ENCODE assay signal across 11 cellular contexts in genomic region chr17:7587831-7588230, GRCh38. TPM values are rescaled to one million over a fixed set of nuclear protein-coding genes. Genes with fewer than 3 reads are reported as not detected.
DNase-seq lines count a peak whose midpoint lies in the region; ATAC-seq and TF ChIP-seq lines count a peak whose summit lies in the region.
"Had no signal": no experiment of that assay in that cellular context is flagged by ENCODE, and none has a peak within 500 bp of the region (broad histone marks: within the 10 kb centered on the region; RNA-seq: fewer than 3 reads in every experiment).

No MANE protein-coding gene starts in this region.

- peak overlapping the region; percentile 66 to 83 (median 76) for H3K27ac ChIP-seq in transverse colon
- H3K27ac ChIP-seq: pancreas had no signal

- intact Hi-C loops in activated CD8-positive, alpha-beta T cell treated with anti-CD3 and anti-CD28 coated beads for 36 hours (cut with micrococcal nuclease), result no loop called here
- intact Hi-C loops in transverse colon (cut with DNase I; ENCODE audit: low total_unique reads), result loop anchor here (10.0 kb wide), 1 partner anchor 543 kb away; the partner anchor contains the start of gene SLC16A11

- no peak for ATAC-seq in activated T-cell treated with anti-CD3 and anti-CD28 coated beads, Interleukin-2, amount 50 U/mL, for 4 hours
- ATAC-seq in activated CD8-positive, alpha-beta T cell treated with anti-CD3 and anti-CD28 coated beads for 36 hours, result no peak
- ATAC-seq in HG02970 (IDR thresholded peaks at IDR 0.05; ENCODE audit: low FRiP score, unreplicated experiment), result no peak
- ATAC-seq: GM12878, pancreas had no signal

- H3K4me1 ChIP-seq in transverse colon, result peaks cover 11 to 47% (median 33%) of the 10 kb centered on the region in 4 donors

- H3K27me3 Mint-ChIP-seq in activated T-cell treated with anti-CD3 and anti-CD28 coated beads, Interleukin-2, amount 50 U/mL, for 24 hours, result no peaks in the 10 kb centered on the region
- H3K27me3 Mint-ChIP-seq in activated T-cell treated with anti-CD3 and anti-CD28 coated beads, Interleukin-2, amount 50 U/mL, for 4 hours (ENCODE audit: low read depth), result no peaks in the 10 kb centered on the region
- H3K27me3 Mint-ChIP-seq in activated CD8-positive, alpha-beta T cell treated with anti-CD3 and anti-CD28 coated beads for 36 hours, result no peaks in the 10 kb centered on the region

- no peak for TF ChIP-seq CTCF in activated CD8-positive, alpha-beta T cell treated with anti-CD3 and anti-CD28 coated beads for 36 hours (IDR thresholded peaks at IDR 0.05)
- TF ChIP-seq CTCF in transverse colon (IDR thresholded peaks at IDR 0.05), result no peak

- in situ Hi-C loops in transverse colon (cut with MboI; ENCODE audit: low pct_ligation_motif_present in 1 of 4, low pct_unique_long_range_greater_than_20kb in 1 of 4, low sequenced_read_pairs in 3 of 4), result no loop called here

- H3K4me3 ChIP-seq in iPS-18c (ENCODE audit: insufficient read depth, low read depth, low read length), result peak overlapping the region; percentile 75
- H3K4me3 ChIP-seq in transverse colon, result no peak overlapping the region
- H3K4me3 ChIP-seq: GM12878, pancreas had no signal

- no peak overlapping the region for H3K4me3 Mint-ChIP-seq in activated T-cell treated with anti-CD3 and anti-CD28 coated beads, Interleukin-2, amount 50 U/mL, for 24 hours
- H3K4me3 Mint-ChIP-seq in activated T-cell treated with anti-CD3 and anti-CD28 coated beads, Interleukin-2, amount 50 U/mL, for 4 hours, result no peak overlapping the region
- H3K4me3 Mint-ChIP-seq in activated CD8-positive, alpha-beta T cell treated with anti-CD3 and anti-CD28 coated beads for 36 hours, result no peak overlapping the region

- TF ChIP-seq POLR2A in transverse colon (IDR thresholded peaks at IDR 0.05), result no peak

- no peak for TF ChIP-seq EP300 in transverse colon (IDR thresholded peaks at IDR 0.05; ENCODE audit: low read depth)

- no peaks in the 10 kb centered on the region for H3K27me3 ChIP-seq in transverse colon
- H3K27me3 ChIP-seq: pancreas had no signal

- H3K27ac Mint-ChIP-seq in activated T-cell treated with anti-CD3 and anti-CD28 coated beads, Interleukin-2, amount 50 U/mL, for 24 hours, result peak overlapping the region; percentile 71
- peak overlapping the region; percentile 16 for H3K27ac Mint-ChIP-seq in activated CD8-positive, alpha-beta T cell treated with anti-CD3 and anti-CD28 coated beads for 36 hours

- CTCF ChIA-PET in activated CD8-positive, alpha-beta T cell treated with anti-CD3 and anti-CD28 coated beads for 36 hours (lab: Charles Lee), result interaction anchor here (1.0 to 3.3 kb wide), 3 partner anchors 21 to 74 kb away, joined by 3 to 20 read pairs (median 12); no protein-coding TSS in a partner anchor

- POLR2A ChIA-PET in activated CD8-positive, alpha-beta T cell treated with anti-CD3 and anti-CD28 coated beads for 36 hours (lab: Charles Lee), result interaction anchor here (1.4 to 12.5 kb wide), 2 partner anchors 13 to 26 kb away, joined by 4 to 195 read pairs; partner anchors contain the start of gene CD68

- WGBS in transverse colon (ENCODE audit: low coverage in 1 of 2), 2 donors, result 69 to 100% methylated on average over 1 to 5 of the region's 5 CpGs

- H3K4me1 Mint-ChIP-seq in activated T-cell treated with anti-CD3 and anti-CD28 coated beads, Interleukin-2, amount 50 U/mL, for 24 hours (ENCODE audit: low read depth), result peaks cover 25% of the 10 kb centered on the region
- H3K4me1 Mint-ChIP-seq in activated T-cell treated with anti-CD3 and anti-CD28 coated beads, Interleukin-2, amount 50 U/mL, for 4 hours (ENCODE audit: low read depth), result peaks cover 17% of the 10 kb centered on the region
- peaks cover 19% of the 10 kb centered on the region for H3K4me1 Mint-ChIP-seq in activated CD8-positive, alpha-beta T cell treated with anti-CD3 and anti-CD28 coated beads for 36 hours (ENCODE audit: low read depth)

- no peaks in the 10 kb centered on the region for H3K9me3 Mint-ChIP-seq in activated T-cell treated with anti-CD3 and anti-CD28 coated beads, Interleukin-2, amount 50 U/mL, for 24 hours
- H3K9me3 Mint-ChIP-seq in activated T-cell treated with anti-CD3 and anti-CD28 coated beads, Interleukin-2, amount 50 U/mL, for 4 hours, result no peaks in the 10 kb centered on the region
- no peaks in the 10 kb centered on the region for H3K9me3 Mint-ChIP-seq in activated CD8-positive, alpha-beta T cell treated with anti-CD3 and anti-CD28 coated beads for 36 hours

- no peak for DNase-seq in activated T-cell treated with anti-CD3 and anti-CD28 coated beads, Interleukin-2, amount 50 U/mL, for 24 hours
- DNase-seq in activated T-cell treated with anti-CD3 and anti-CD28 coated beads, Interleukin-2, amount 50 U/mL, for 4 hours, result no peak
- DNase-seq in activated CD8-positive, alpha-beta T cell treated with anti-CD3 and anti-CD28 coated beads for 36 hours, result no peak
- DNase-seq in transverse colon, result no peak
- DNase-seq in DMS153 (lab: John Stamatoyannopoulos, UW), result no peak
- no peak for DNase-seq in NCI-H146 (lab: John Stamatoyannopoulos, UW)
- DNase-seq: hypothalamus had no signal

- no peaks in the 10 kb centered on the region for H3K9me3 ChIP-seq in iPS-18c (ENCODE audit: control insufficient read depth, insufficient read depth, low read length)
- no peaks in the 10 kb centered on the region for H3K9me3 ChIP-seq in transverse colon
- H3K9me3 ChIP-seq: pancreas had no signal

- peaks cover 0 to 19% (median 7%) of the 10 kb centered on the region in 4 donors for H3K36me3 ChIP-seq in transverse colon

- H3K36me3 Mint-ChIP-seq in activated T-cell treated with anti-CD3 and anti-CD28 coated beads, Interleukin-2, amount 50 U/mL, for 24 hours (ENCODE audit: low read depth), result peaks cover 86% of the 10 kb centered on the region
- peaks cover 27% of the 10 kb centered on the region for H3K36me3 Mint-ChIP-seq in activated T-cell treated with anti-CD3 and anti-CD28 coated beads, Interleukin-2, amount 50 U/mL, for 4 hours (ENCODE audit: insufficient read depth)
- H3K36me3 Mint-ChIP-seq in activated CD8-positive, alpha-beta T cell treated with anti-CD3 and anti-CD28 coated beads for 36 hours (ENCODE audit: low read depth), result peaks cover 44% of the 10 kb centered on the region

RNA-seq across cellular contexts. Expression of gene SOX15, which starts 2.1 kb away (rescaled TPM):
- under 1 TPM; 0.20 to 0.38 (median 0.24) TPM for total RNA-seq in activated T-cell treated with anti-CD3 and anti-CD28 coated beads, Interleukin-2, amount 50 U/mL, for 4 hours
- total RNA-seq in activated CD8-positive, alpha-beta T cell treated with anti-CD3 and anti-CD28 coated beads for 36 hours, result under 1 TPM in 1 of 2 experiments, not detected in 1; 0.25 TPM
- total RNA-seq in transverse colon, result 1 to 10 TPM in 2 of 4 donors, not detected in 2; 2.3 to 4.3 TPM

RNA-seq across cellular contexts. Expression of gene MPDU1, which starts 4.2 kb away (rescaled TPM):
- total RNA-seq in activated T-cell treated with anti-CD3 and anti-CD28 coated beads, Interleukin-2, amount 50 U/mL, for 4 hours, result 100 to 1,000 TPM; 110 to 134 (median 114) TPM
- 10 to 100 TPM; 50.9 to 51.4 TPM for total RNA-seq in activated CD8-positive, alpha-beta T cell treated with anti-CD3 and anti-CD28 coated beads for 36 hours
- 100 to 1,000 TPM in 3 of 4 donors, 10 to 100 TPM in 1; 97.9 to 312 (median 157) TPM for total RNA-seq in transverse colon

RNA-seq across cellular contexts. Expression of gene CD68, which starts 8.4 kb away (rescaled TPM):
- total RNA-seq in activated T-cell treated with anti-CD3 and anti-CD28 coated beads, Interleukin-2, amount 50 U/mL, for 4 hours, result 1 to 10 TPM; 4.8 to 5.3 (median 4.9) TPM
- total RNA-seq in activated CD8-positive, alpha-beta T cell treated with anti-CD3 and anti-CD28 coated beads for 36 hours, result 10 to 100 TPM; 11.4 to 12.9 TPM
- total RNA-seq in transverse colon, result 100 to 1,000 TPM in 1 of 4 donors, 10 to 100 TPM in 2, 1 to 10 TPM in 1; 3.8 to 102 (median 35.1) TPM

RNA-seq across cellular contexts. Expression of gene SENP3, which starts 26.1 kb away (rescaled TPM):
- 100 to 1,000 TPM; 138 to 153 (median 146) TPM for total RNA-seq in activated T-cell treated with anti-CD3 and anti-CD28 coated beads, Interleukin-2, amount 50 U/mL, for 4 hours
- total RNA-seq in activated CD8-positive, alpha-beta T cell treated with anti-CD3 and anti-CD28 coated beads for 36 hours, result 10 to 100 TPM; 60.2 to 63.2 TPM
- total RNA-seq in transverse colon, result 100 to 1,000 TPM in 1 of 4 donors, 10 to 100 TPM in 3; 37.0 to 159 (median 45.2) TPM

RNA-seq across cellular contexts. Expression of gene FXR2, which starts 26.9 kb away (rescaled TPM):
- 10 to 100 TPM; 53.7 to 57.6 (median 54.2) TPM for total RNA-seq in activated T-cell treated with anti-CD3 and anti-CD28 coated beads, Interleukin-2, amount 50 U/mL, for 4 hours
- total RNA-seq in activated CD8-positive, alpha-beta T cell treated with anti-CD3 and anti-CD28 coated beads for 36 hours, result 10 to 100 TPM; 28.6 to 33.1 TPM
- total RNA-seq in transverse colon, result 10 to 100 TPM; 11.7 to 25.4 (median 22.4) TPM
